In the genomic region with DNA sequence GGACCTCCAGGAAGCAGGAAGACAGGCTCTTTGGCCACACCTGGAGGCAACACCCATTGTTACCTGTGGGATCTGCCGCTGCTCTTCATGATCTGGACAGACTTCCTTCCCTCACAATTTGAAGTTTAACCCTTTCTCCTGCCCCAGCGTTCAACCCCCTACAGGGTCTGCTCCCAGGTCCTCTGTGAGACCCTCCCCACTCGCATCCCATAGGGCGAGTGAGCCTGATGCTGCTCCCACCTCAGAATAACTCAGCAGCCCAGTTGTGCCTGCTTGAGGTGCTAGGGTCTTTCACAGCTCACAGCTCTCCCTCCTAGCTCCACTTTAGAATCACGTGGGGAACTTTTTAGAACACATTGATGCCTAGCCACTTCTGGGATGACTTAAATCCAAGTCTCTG, we compare ENCODE assay signal across 25 cellular contexts.
"Had no signal": no experiment of that assay in that cellular context is flagged by ENCODE, and none has a peak within 500 bp of the region (broad histone marks: within the 10 kb centered on the region; RNA-seq: fewer than 3 reads in every experiment).

No MANE protein-coding gene starts in this region.

- H3K9me3 ChIP-seq: colonic mucosa, esophagus squamous epithelium, neutrophil, testis, tibial artery had no signal

- FAIRE-seq: islet of Langerhans had no signal

- H3K9ac ChIP-seq: parathyroid adenoma had no signal

- H2AFZ ChIP-seq: parathyroid adenoma had no signal

- H3K27me3 ChIP-seq: colonic mucosa, esophagus squamous epithelium, neutrophil, spleen, testis, tibial artery had no signal

- H3K27me3 Mint-ChIP-seq: dendritic cell treated with granulocyte-macrophage colony-stimulating factor and Interleukin-4, amounts not matched to agents 40 ng/mL and 50 ng/mL, for 4 days; stimulated activated memory B cell treated with anti-CD40 and anti-IgM and Interleukin-4, amounts not matched to agents 10 μg/mL and 1 μg/mL and 100 μg/mL, for 72 hours had no signal

- H3K4me3 ChIP-seq: colonic mucosa, esophagus squamous epithelium, heart right ventricle, skin epidermis, spleen, testis, tibial artery had no signal

- H3K27ac ChIP-seq: colonic mucosa, esophagus squamous epithelium, neutrophil, parathyroid adenoma, spleen, testis, tibial artery had no signal

- H3K36me3 ChIP-seq: colonic mucosa, esophagus squamous epithelium, heart right ventricle, neutrophil, spleen, tibial artery had no signal

- H3K4me1 Mint-ChIP-seq: natural killer cell; stimulated activated memory B cell treated with anti-CD40 and anti-IgM and Interleukin-4, amounts not matched to agents 10 μg/mL and 1 μg/mL and 100 μg/mL, for 72 hours had no signal

- H3K27ac Mint-ChIP-seq: dendritic cell treated with granulocyte-macrophage colony-stimulating factor and Interleukin-4, amounts not matched to agents 40 ng/mL and 50 ng/mL, for 4 days; endodermal cell; natural killer cell; progenitor cell of endocrine pancreas; stimulated activated memory B cell treated with anti-CD40 and anti-IgM and Interleukin-4, amounts not matched to agents 10 μg/mL and 1 μg/mL and 100 μg/mL, for 72 hours; type B pancreatic cell had no signal

- H3K36me3 Mint-ChIP-seq: natural killer cell; stimulated activated memory B cell treated with anti-CD40 and anti-IgM and Interleukin-4, amounts not matched to agents 10 μg/mL and 1 μg/mL and 100 μg/mL, for 72 hours; type B pancreatic cell had no signal

- DNase-seq: colonic mucosa; effector CD8-positive, alpha-beta T cell; endodermal cell; esophagus squamous epithelium; foreskin melanocyte; glutamatergic neuron; heart right ventricle; hippocampal formation; kidney glomerular epithelial cell; mammary epithelial cell; natural killer cell; spleen; stimulated activated CD4-positive, alpha-beta T cell treated with anti-CD3 and anti-CD28 coated beads, Interleukin-4, amount 100 ng/mL, for 4 hours; stimulated activated naive CD8-positive, alpha-beta T cell treated with anti-CD3 and anti-CD28 coated beads, Interleukin-15, Interleukin-2, amounts not matched to agents 100 U/mL and 50 U/mL, for 24 hours; substantia nigra; testis; tibial artery had no signal

- H3K4me1 ChIP-seq: colonic mucosa, parathyroid adenoma, spleen, testis, tibial artery had no signal

- H3K79me2 ChIP-seq: parathyroid adenoma had no signal

- H3K9me3 Mint-ChIP-seq: dendritic cell treated with granulocyte-macrophage colony-stimulating factor and Interleukin-4, amounts not matched to agents 40 ng/mL and 50 ng/mL, for 4 days; natural killer cell; stimulated activated memory B cell treated with anti-CD40 and anti-IgM and Interleukin-4, amounts not matched to agents 10 μg/mL and 1 μg/mL and 100 μg/mL, for 72 hours; type B pancreatic cell had no signal

- H3K4me3 Mint-ChIP-seq: dendritic cell treated with granulocyte-macrophage colony-stimulating factor and Interleukin-4, amounts not matched to agents 40 ng/mL and 50 ng/mL, for 4 days; endodermal cell; natural killer cell; stimulated activated memory B cell treated with anti-CD40 and anti-IgM and Interleukin-4, amounts not matched to agents 10 μg/mL and 1 μg/mL and 100 μg/mL, for 72 hours; type B pancreatic cell had no signal

- ATAC-seq: natural killer cell; stimulated activated memory B cell treated with anti-CD40 and anti-IgM and Interleukin-4, amounts not matched to agents 10 μg/mL and 1 μg/mL and 100 μg/mL, for 72 hours; stimulated activated naive CD8-positive, alpha-beta T cell treated with anti-CD3 and anti-CD28 coated beads, Interleukin-15, Interleukin-2, amounts not matched to agents 100 U/mL and 50 U/mL, for 24 hours had no signal
